In the genomic region with DNA sequence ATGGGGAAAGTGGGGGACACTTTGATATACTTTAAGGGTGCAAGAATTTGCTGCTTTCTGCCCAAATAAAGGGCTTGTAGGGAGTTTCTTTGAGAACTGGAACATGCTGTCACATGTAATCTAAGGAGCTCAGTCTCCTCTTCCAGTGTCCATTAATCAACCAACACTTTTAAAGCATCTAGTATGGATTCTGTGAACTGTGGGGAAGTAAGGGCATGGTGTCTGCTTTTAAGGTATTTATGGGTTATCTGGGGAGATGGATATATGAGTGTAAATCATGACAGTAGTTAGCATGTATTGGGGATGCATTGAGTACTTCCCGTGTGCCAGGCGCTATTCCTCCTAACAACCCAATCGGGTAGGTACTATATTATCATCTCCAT, we compare ENCODE assay signal across 1 cellular context.
TF ChIP-seq lines count a peak whose summit lies in the region.

No MANE protein-coding gene starts in this region.

TF ChIP-seq in GM23338, 12 proteins besides CTCF, POLR2A, EP300 and RAD21:
- TF ChIP-seq, protein P1, sequence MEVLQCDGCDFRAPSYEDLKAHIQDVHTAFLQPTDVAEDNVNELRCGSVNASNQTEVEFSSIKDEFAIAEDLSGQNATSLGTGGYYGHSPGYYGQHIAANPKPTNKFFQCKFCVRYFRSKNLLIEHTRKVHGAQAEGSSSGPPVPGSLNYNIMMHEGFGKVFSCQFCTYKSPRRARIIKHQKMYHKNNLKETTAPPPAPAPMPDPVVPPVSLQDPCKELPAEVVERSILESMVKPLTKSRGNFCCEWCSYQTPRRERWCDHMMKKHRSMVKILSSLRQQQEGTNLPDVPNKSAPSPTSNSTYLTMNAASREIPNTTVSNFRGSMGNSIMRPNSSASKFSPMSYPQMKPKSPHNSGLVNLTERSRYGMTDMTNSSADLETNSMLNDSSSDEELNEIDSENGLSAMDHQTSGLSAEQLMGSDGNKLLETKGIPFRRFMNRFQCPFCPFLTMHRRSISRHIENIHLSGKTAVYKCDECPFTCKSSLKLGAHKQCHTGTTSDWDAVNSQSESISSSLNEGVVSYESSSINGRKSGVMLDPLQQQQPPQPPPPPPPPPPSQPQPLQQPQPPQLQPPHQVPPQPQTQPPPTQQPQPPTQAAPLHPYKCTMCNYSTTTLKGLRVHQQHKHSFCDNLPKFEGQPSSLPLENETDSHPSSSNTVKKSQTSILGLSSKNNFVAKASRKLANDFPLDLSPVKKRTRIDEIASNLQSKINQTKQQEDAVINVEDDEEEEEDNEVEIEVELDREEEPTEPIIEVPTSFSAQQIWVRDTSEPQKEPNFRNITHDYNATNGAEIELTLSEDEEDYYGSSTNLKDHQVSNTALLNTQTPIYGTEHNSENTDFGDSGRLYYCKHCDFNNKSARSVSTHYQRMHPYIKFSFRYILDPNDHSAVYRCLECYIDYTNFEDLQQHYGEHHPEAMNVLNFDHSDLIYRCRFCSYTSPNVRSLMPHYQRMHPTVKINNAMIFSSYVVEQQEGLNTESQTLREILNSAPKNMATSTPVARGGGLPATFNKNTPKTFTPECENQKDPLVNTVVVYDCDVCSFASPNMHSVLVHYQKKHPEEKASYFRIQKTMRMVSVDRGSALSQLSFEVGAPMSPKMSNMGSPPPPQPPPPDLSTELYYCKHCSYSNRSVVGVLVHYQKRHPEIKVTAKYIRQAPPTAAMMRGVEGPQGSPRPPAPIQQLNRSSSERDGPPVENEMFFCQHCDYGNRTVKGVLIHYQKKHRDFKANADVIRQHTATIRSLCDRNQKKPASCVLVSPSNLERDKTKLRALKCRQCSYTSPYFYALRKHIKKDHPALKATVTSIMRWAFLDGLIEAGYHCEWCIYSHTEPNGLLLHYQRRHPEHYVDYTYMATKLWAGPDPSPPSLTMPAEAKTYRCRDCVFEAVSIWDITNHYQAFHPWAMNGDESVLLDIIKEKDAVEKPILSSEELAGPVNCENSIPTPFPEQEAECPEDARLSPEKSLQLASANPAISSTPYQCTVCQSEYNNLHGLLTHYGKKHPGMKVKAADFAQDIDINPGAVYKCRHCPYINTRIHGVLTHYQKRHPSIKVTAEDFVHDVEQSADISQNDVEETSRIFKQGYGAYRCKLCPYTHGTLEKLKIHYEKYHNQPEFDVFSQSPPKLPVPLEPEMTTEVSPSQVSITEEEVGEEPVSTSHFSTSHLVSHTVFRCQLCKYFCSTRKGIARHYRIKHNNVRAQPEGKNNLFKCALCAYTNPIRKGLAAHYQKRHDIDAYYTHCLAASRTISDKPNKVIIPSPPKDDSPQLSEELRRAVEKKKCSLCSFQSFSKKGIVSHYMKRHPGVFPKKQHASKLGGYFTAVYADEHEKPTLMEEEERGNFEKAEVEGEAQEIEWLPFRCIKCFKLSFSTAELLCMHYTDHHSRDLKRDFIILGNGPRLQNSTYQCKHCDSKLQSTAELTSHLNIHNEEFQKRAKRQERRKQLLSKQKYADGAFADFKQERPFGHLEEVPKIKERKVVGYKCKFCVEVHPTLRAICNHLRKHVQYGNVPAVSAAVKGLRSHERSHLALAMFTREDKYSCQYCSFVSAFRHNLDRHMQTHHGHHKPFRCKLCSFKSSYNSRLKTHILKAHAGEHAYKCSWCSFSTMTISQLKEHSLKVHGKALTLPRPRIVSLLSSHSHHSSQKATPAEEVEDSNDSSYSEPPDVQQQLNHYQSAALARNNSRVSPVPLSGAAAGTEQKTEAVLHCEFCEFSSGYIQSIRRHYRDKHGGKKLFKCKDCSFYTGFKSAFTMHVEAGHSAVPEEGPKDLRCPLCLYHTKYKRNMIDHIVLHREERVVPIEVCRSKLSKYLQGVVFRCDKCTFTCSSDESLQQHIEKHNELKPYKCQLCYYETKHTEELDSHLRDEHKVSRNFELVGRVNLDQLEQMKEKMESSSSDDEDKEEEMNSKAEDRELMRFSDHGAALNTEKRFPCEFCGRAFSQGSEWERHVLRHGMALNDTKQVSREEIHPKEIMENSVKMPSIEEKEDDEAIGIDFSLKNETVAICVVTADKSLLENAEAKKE (CRISPR knock-in tag; IDR thresholded peaks at IDR 0.05): no peak
- TF ChIP-seq ZNF331 (CRISPR knock-in tag; IDR thresholded peaks at IDR 0.05; ENCODE audit: low read depth) (no peak), STAT1 (IDR thresholded peaks at IDR 0.05; ENCODE audit: unreplicated experiment) (no peak), EZH2phosphoT487 (IDR thresholded peaks at IDR 0.05; ENCODE audit: unreplicated experiment) (no peak), CREB1 (CRISPR knock-in tag; IDR thresholded peaks at IDR 0.05; ENCODE audit: low read depth) (no peak), EZH2 (IDR thresholded peaks at IDR 0.05; ENCODE audit: low read depth, unreplicated experiment) (no peak), POLR2AphosphoS5 (IDR thresholded peaks at IDR 0.05; ENCODE audit: low read depth) (no peak), JUNB (IDR thresholded peaks at IDR 0.05; ENCODE audit: unreplicated experiment) (no peak), NANOG (IDR thresholded peaks at IDR 0.05; ENCODE audit: borderline replicate concordance) (no peak), ZNF114 (CRISPR knock-in tag; IDR thresholded peaks at IDR 0.05) (no peak)
- TF ChIP-seq, protein P2, sequence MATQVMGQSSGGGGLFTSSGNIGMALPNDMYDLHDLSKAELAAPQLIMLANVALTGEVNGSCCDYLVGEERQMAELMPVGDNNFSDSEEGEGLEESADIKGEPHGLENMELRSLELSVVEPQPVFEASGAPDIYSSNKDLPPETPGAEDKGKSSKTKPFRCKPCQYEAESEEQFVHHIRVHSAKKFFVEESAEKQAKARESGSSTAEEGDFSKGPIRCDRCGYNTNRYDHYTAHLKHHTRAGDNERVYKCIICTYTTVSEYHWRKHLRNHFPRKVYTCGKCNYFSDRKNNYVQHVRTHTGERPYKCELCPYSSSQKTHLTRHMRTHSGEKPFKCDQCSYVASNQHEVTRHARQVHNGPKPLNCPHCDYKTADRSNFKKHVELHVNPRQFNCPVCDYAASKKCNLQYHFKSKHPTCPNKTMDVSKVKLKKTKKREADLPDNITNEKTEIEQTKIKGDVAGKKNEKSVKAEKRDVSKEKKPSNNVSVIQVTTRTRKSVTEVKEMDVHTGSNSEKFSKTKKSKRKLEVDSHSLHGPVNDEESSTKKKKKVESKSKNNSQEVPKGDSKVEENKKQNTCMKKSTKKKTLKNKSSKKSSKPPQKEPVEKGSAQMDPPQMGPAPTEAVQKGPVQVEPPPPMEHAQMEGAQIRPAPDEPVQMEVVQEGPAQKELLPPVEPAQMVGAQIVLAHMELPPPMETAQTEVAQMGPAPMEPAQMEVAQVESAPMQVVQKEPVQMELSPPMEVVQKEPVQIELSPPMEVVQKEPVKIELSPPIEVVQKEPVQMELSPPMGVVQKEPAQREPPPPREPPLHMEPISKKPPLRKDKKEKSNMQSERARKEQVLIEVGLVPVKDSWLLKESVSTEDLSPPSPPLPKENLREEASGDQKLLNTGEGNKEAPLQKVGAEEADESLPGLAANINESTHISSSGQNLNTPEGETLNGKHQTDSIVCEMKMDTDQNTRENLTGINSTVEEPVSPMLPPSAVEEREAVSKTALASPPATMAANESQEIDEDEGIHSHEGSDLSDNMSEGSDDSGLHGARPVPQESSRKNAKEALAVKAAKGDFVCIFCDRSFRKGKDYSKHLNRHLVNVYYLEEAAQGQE (IDR thresholded peaks at IDR 0.05; ENCODE audit: unreplicated experiment): no peak
- TF ChIP-seq, protein P3, sequence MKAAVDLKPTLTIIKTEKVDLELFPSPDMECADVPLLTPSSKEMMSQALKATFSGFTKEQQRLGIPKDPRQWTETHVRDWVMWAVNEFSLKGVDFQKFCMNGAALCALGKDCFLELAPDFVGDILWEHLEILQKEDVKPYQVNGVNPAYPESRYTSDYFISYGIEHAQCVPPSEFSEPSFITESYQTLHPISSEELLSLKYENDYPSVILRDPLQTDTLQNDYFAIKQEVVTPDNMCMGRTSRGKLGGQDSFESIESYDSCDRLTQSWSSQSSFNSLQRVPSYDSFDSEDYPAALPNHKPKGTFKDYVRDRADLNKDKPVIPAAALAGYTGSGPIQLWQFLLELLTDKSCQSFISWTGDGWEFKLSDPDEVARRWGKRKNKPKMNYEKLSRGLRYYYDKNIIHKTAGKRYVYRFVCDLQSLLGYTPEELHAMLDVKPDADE (IDR thresholded peaks at IDR 0.05): no peak
TF ChIP-seq in GM23338: peak in this region for 0.
